ENCODE assay signal across 20 cellular contexts in genomic region chr1:149979972-149980548, GRCh38. TPM values are rescaled to one million over a fixed set of nuclear protein-coding genes. Genes with fewer than 3 reads are reported as not detected.
DNase-seq lines count a peak whose midpoint lies in the region; FAIRE-seq and TF ChIP-seq lines count a peak whose summit lies in the region.
"Had no signal": no experiment of that assay in that cellular context is flagged by ENCODE, and none has a peak within 500 bp of the region (broad histone marks: within the 10 kb centered on the region; RNA-seq: fewer than 3 reads in every experiment).

No MANE protein-coding gene starts in this region.

- peak; percentile 65 for FAIRE-seq in GM12891 (lab: Jason Lieb, UNC)

- POLR2A ChIA-PET in HEK293 (lab: Yijun Ruan, JAX): interaction anchor here (0.6 kb wide), 1 partner anchor 10 kb away, joined by 4 read pairs; no protein-coding TSS in a partner anchor

- no peaks in the 10 kb centered on the region for H3K9me3 ChIP-seq in HEK293 (ENCODE audit: control insufficient read depth, insufficient read depth, low read depth, low read length)
- H3K9me3 ChIP-seq: tibial nerve had no signal

- no peaks in the 10 kb centered on the region for H3K27me3 Mint-ChIP-seq in activated naive CD8-positive, alpha-beta T cell treated with anti-CD3 and anti-CD28 coated beads for 36 hours
- H3K27me3 Mint-ChIP-seq in progenitor cell of endocrine pancreas (no peaks in the 10 kb centered on the region), osteocyte (ENCODE audit: unreplicated experiment) (no peaks in the 10 kb centered on the region)
- H3K27me3 Mint-ChIP-seq: activated CD4-positive, alpha-beta T cell treated with anti-CD3 and anti-CD28 coated beads, Interleukin-2, amount 10 ng/mL, durations not matched to agents 7 days and 5 days had no signal

- H3K27ac ChIP-seq in HEK293 (ENCODE audit: extremely low read depth, low read depth, low read length): no peak overlapping the region
- H3K27ac ChIP-seq: tibial nerve had no signal

- no peak overlapping the region for H3K4me3 ChIP-seq in HEK293 (ENCODE audit: low read depth, low read length)
- H3K4me3 ChIP-seq: tibial nerve had no signal

- peak overlapping the region; percentile 49 for H3K27ac Mint-ChIP-seq in activated naive CD8-positive, alpha-beta T cell treated with anti-CD3 and anti-CD28 coated beads for 36 hours
- H3K27ac Mint-ChIP-seq in progenitor cell of endocrine pancreas (peak overlapping the region; percentile 25), osteocyte (ENCODE audit: unreplicated experiment) (no peak overlapping the region)
- H3K27ac Mint-ChIP-seq: activated CD4-positive, alpha-beta T cell treated with anti-CD3 and anti-CD28 coated beads, Interleukin-2, amount 10 ng/mL, durations not matched to agents 7 days and 5 days; activated naive CD4-positive, alpha-beta T cell treated with anti-CD3 and anti-CD28 coated beads for 36 hours; CD8-positive, alpha-beta T cell had no signal

- H3K36me3 ChIP-seq in HEK293 (ENCODE audit: control insufficient read depth in 2 of 2, insufficient read depth in 1 of 2, low read length in 2 of 2): peaks cover 13 to 19% of the 10 kb centered on the region in 2 experiments

- peaks cover 26% of the 10 kb centered on the region for H3K36me3 Mint-ChIP-seq in activated naive CD8-positive, alpha-beta T cell treated with anti-CD3 and anti-CD28 coated beads for 36 hours
- H3K36me3 Mint-ChIP-seq in progenitor cell of endocrine pancreas (ENCODE audit: insufficient read depth) (peaks cover 9% of the 10 kb centered on the region), osteocyte (ENCODE audit: unreplicated experiment) (peaks cover 15% of the 10 kb centered on the region)

- TF ChIP-seq CTCF in HEK293 (tag by site-specific recombination; IDR thresholded peaks at IDR 0.05) (no peak), progenitor cell of endocrine pancreas (IDR thresholded peaks at IDR 0.05; ENCODE audit: unreplicated experiment) (no peak), osteocyte (IDR thresholded peaks at IDR 0.05) (no peak)

- DNase-seq in GM12891 (ENCODE audit: insufficient read length, low spot score): no peak
- DNase-seq in activated naive CD8-positive, alpha-beta T cell treated with anti-CD3 and anti-CD28 coated beads for 36 hours: no peak
- no peak for DNase-seq in progenitor cell of endocrine pancreas (ENCODE audit: low spot score, unreplicated experiment)
- no peak for DNase-seq in activated CD4-positive, alpha-beta T cell treated with anti-CD3 and anti-CD28 coated beads for 1 hour
- DNase-seq in MV-4-11 (lab: John Stamatoyannopoulos, UW): no peak
- DNase-seq in osteocyte (ENCODE audit: extremely low spot score, unreplicated experiment): no peak
- DNase-seq: activated CD4-positive, alpha-beta T cell treated with anti-CD3 and anti-CD28 coated beads, Interleukin-2, amount 10 ng/mL, durations not matched to agents 7 days and 5 days; activated naive CD4-positive, alpha-beta T cell treated with anti-CD3 and anti-CD28 coated beads for 36 hours; CD8-positive, alpha-beta T cell; KBM-7; left cardiac atrium; mesendoderm; naive thymus-derived CD8-positive, alpha-beta T cell; NCI-H1092; NCI-H2081; NCI-H446 treated with DMSO at 0.1 percent for 48 hours; SHP77; stimulated activated naive CD4-positive, alpha-beta T cell treated with Interleukin-2 at 50 U/mL for 16 hours had no signal

- H3K4me3 Mint-ChIP-seq in activated naive CD8-positive, alpha-beta T cell treated with anti-CD3 and anti-CD28 coated beads for 36 hours: no peak overlapping the region
- H3K4me3 Mint-ChIP-seq in progenitor cell of endocrine pancreas (ENCODE audit: low read depth) (no peak overlapping the region), osteocyte (ENCODE audit: unreplicated experiment) (no peak overlapping the region)
- H3K4me3 Mint-ChIP-seq: activated CD4-positive, alpha-beta T cell treated with anti-CD3 and anti-CD28 coated beads, Interleukin-2, amount 10 ng/mL, durations not matched to agents 7 days and 5 days; activated naive CD4-positive, alpha-beta T cell treated with anti-CD3 and anti-CD28 coated beads for 36 hours; CD8-positive, alpha-beta T cell; naive thymus-derived CD8-positive, alpha-beta T cell had no signal

- H3K4me1 ChIP-seq in HEK293 (ENCODE audit: control insufficient read depth, insufficient read depth, low read length): peaks cover 20% of the 10 kb centered on the region

- no peak for TF ChIP-seq POLR2A in GM12891 (IDR thresholded peaks at IDR 0.05; ENCODE audit: low read depth, low read length)

- CTCF ChIA-PET in HEK293 (lab: Yijun Ruan, JAX): interaction anchor here (1.9 kb wide), 1 partner anchor 18 kb away, joined by 6 read pairs; no protein-coding TSS in a partner anchor

- H3K4me1 Mint-ChIP-seq in activated naive CD8-positive, alpha-beta T cell treated with anti-CD3 and anti-CD28 coated beads for 36 hours: peaks cover 34% of the 10 kb centered on the region
- H3K4me1 Mint-ChIP-seq in progenitor cell of endocrine pancreas (ENCODE audit: low read depth) (peaks cover 17% of the 10 kb centered on the region), osteocyte (ENCODE audit: unreplicated experiment) (peaks cover 24% of the 10 kb centered on the region)

- no peaks in the 10 kb centered on the region for H3K9me3 Mint-ChIP-seq in activated naive CD8-positive, alpha-beta T cell treated with anti-CD3 and anti-CD28 coated beads for 36 hours
- no peaks in the 10 kb centered on the region for H3K9me3 Mint-ChIP-seq in progenitor cell of endocrine pancreas (ENCODE audit: low read depth)
- H3K9me3 Mint-ChIP-seq in osteocyte (ENCODE audit: unreplicated experiment): no peaks in the 10 kb centered on the region
- H3K9me3 Mint-ChIP-seq: activated CD4-positive, alpha-beta T cell treated with anti-CD3 and anti-CD28 coated beads, Interleukin-2, amount 10 ng/mL, durations not matched to agents 7 days and 5 days; activated naive CD4-positive, alpha-beta T cell treated with anti-CD3 and anti-CD28 coated beads for 36 hours; CD8-positive, alpha-beta T cell; naive thymus-derived CD8-positive, alpha-beta T cell had no signal

TF ChIP-seq in GM12891, 5 proteins besides CTCF, POLR2A, EP300 and RAD21:
- TF ChIP-seq POLR2AphosphoS5 (IDR thresholded peaks at IDR 0.05; ENCODE audit: low read depth, low read length): no peak
- TF ChIP-seq TAF1 (IDR thresholded peaks at IDR 0.05; ENCODE audit: low read depth, low read length): no peak
- TF ChIP-seq POU2F2 (IDR thresholded peaks at IDR 0.05; ENCODE audit: low read depth, low read length): no peak
- TF ChIP-seq SPI1 (IDR thresholded peaks at IDR 0.05; ENCODE audit: low read depth, low read length): no peak
- TF ChIP-seq PAX5 (IDR thresholded peaks at IDR 0.05; ENCODE audit: insufficient read depth, low read length, severe bottlenecking): no peak

TF ChIP-seq in HEK293, 187 proteins besides CTCF, POLR2A, EP300 and RAD21:
- TF ChIP-seq ZNF629 (tag by site-specific recombination; IDR thresholded peaks at IDR 0.05) (0 out of 2 replicates have a peak, but pooled peaks have one; percentile 41), ZFP41 (tag by site-specific recombination; IDR thresholded peaks at IDR 0.05; ENCODE audit: borderline replicate concordance) (no peak), ZNF600 (tag by site-specific recombination; IDR thresholded peaks at IDR 0.05) (peak; percentile 72), ZIC2 (tag by site-specific recombination; IDR thresholded peaks at IDR 0.05) (no peak), ZNF239 (tag by site-specific recombination; IDR thresholded peaks at IDR 0.05) (no peak), SCRT2 (tag by site-specific recombination; IDR thresholded peaks at IDR 0.05) (peak; percentile 82), ZNF335 (tag by site-specific recombination; conservative IDR thresholded peaks at IDR 0.05) (0 out of 2 replicates have a peak, but pooled peaks have one; percentile 21), ZNF280C (tag by site-specific recombination; IDR thresholded peaks at IDR 0.05) (no peak), SCRT1 (tag by site-specific recombination; IDR thresholded peaks at IDR 0.05; ENCODE audit: borderline replicate concordance) (0 out of 2 replicates have a peak, but pooled peaks have one; percentile 13)

RNA-seq across cellular contexts. Expression of gene OTUD7B, which starts 30.5 kb away (rescaled TPM):
- 4.8 TPM for polyA plus RNA-seq in GM12891 (2012; ENCODE audit: low read depth, missing spikeins)
- total RNA-seq in activated naive CD8-positive, alpha-beta T cell treated with anti-CD3 and anti-CD28 coated beads for 36 hours: 10 to 100 TPM; 21.9 to 23.2 TPM
- total RNA-seq in progenitor cell of endocrine pancreas (29.1 and 30.3 TPM in 2 replicates), osteocyte (25.1 and 26.2 TPM in 2 replicates)

RNA-seq across cellular contexts. Expression of gene MTMR11, which starts 43.4 kb away (rescaled TPM):
- polyA plus RNA-seq in GM12891 (2012; ENCODE audit: low read depth, missing spikeins): 0.73 TPM
- total RNA-seq in activated naive CD8-positive, alpha-beta T cell treated with anti-CD3 and anti-CD28 coated beads for 36 hours: 1 to 10 TPM in 1 of 2 experiments, under 1 TPM in 1; 0.94 to 1.8 TPM
- total RNA-seq in progenitor cell of endocrine pancreas (8.5 and 10.6 TPM in 2 replicates), osteocyte (13.5 and 14.8 TPM in 2 replicates)

RNA-seq across cellular contexts. Expression of gene SF3B4, which starts 52.5 kb away (rescaled TPM):
- polyA plus RNA-seq in GM12891 (2012; ENCODE audit: low read depth, missing spikeins): 52.4 TPM
- total RNA-seq in activated naive CD8-positive, alpha-beta T cell treated with anti-CD3 and anti-CD28 coated beads for 36 hours: 100 to 1,000 TPM; 111 to 112 TPM
- total RNA-seq in progenitor cell of endocrine pancreas (67.5 and 72.8 TPM in 2 replicates), osteocyte (68.1 and 71.9 TPM in 2 replicates)
